In the genomic region with DNA sequence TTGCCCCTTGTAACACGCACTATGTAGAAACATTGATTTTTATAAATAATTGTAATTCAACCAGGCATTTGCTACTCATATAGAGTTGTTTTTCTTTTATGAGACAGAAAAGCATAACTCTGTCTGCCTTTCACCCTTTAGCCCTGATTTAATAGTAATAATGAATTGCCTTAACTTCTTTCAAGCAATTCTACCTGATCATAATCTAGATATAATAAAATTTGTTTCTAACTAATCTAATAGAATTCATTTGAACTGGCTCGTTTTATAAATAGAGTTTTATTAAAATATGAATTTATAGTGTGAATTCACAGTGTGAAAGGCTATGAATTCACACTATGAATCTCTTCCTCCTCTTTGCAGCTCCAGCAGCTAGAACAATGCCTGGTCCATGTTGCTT, we compare ENCODE assay signal across 3 cellular contexts.
"Had no signal": no experiment of that assay in that cellular context is flagged by ENCODE, and none has a peak within 500 bp of the region (broad histone marks: within the 10 kb centered on the region; RNA-seq: fewer than 3 reads in every experiment).

No MANE protein-coding gene starts in this region.

- ATAC-seq: GM12878 had no signal

- DNase-seq: GDM1, GF-D8 had no signal

- H3K4me3 ChIP-seq: GM12878 had no signal
